1 cellular context compared by ENCODE assay signal in the genomic region with DNA sequence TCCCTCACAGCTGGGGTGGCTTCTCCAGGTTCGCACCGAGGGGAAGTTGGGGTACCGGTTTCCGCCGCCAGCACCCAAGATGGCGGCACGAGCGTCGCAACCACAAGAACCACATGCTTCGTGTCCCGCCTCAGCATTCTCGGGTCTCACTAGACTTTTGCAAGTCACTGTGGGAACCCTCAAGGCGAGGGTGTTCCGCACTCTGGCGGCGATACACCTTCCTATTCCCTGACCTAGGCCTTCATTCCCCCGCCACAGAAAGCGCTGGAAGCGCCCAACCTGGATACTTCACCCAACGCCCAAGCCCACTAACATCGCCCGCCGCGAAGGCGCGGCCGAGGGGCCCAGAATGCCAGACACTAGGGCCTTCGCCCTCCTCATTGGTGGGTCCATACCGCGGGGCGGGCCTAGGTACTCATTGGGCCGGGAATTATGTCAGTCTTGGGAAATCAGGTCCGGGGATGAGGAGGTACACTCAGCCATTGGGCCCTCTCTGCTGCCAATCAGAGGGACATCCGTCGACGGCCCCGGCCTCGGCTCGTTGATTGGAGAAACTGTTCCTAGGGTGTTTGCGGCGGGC.
TF ChIP-seq lines count a peak whose summit lies in the region.

No MANE protein-coding gene starts in this region.

TF ChIP-seq in HepG2, 621 proteins besides CTCF, POLR2A, EP300 and RAD21 (continued from another document and continues in another):
- TF ChIP-seq ZHX2 (IDR thresholded peaks at IDR 0.05; ENCODE audit: low read depth), result peak; percentile 77
- TF ChIP-seq ZHX2 (CRISPR knock-in tag; IDR thresholded peaks at IDR 0.05; ENCODE audit: borderline replicate concordance), result peak; percentile 7; the same call in 1 of the 2 replicates
- no peak for TF ChIP-seq ZNF562 (CRISPR knock-in tag; IDR thresholded peaks at IDR 0.05; ENCODE audit: borderline replicate concordance)
- peak; percentile 69 for TF ChIP-seq ZNF607 (CRISPR knock-in tag; IDR thresholded peaks at IDR 0.05; ENCODE audit: borderline replicate concordance)
- TF ChIP-seq SIX4 (CRISPR knock-in tag; IDR thresholded peaks at IDR 0.05), result no peak; the same call in 1 of the 2 replicates
- no peak for TF ChIP-seq KDM5A (IDR thresholded peaks at IDR 0.05; ENCODE audit: borderline replicate concordance, low read length)
- TF ChIP-seq, protein P1, sequence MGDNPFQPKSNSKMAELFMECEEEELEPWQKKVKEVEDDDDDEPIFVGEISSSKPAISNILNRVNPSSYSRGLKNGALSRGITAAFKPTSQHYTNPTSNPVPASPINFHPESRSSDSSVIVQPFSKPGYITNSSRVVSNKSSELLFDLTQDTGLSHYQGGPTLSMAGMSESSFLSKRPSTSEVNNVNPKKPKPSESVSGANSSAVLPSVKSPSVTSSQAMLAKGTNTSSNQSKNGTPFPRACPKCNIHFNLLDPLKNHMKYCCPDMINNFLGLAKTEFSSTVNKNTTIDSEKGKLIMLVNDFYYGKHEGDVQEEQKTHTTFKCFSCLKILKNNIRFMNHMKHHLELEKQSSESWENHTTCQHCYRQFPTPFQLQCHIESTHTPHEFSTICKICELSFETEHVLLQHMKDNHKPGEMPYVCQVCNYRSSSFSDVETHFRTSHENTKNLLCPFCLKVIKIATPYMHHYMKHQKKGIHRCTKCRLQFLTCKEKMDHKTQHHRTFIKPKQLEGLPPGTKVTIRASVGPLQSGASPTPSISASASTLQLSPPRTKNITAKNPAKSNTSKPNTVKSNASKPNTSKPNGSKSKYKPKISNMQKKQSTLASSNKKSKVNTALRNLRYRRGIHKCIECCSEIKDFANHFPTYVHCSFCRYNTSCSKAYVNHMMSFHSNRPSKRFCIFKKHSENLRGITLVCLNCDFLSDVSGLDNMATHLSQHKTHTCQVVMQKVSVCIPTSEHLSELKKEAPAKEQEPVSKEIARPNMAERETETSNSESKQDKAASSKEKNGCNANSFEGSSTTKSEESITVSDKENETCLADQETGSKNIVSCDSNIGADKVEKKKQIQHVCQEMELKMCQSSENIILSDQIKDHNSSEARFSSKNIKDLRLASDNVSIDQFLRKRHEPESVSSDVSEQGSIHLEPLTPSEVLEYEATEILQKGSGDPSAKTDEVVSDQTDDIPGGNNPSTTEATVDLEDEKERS (CRISPR knock-in tag; IDR thresholded peaks at IDR 0.05), result peak; percentile 95
- 0 out of 2 replicates have a peak, but pooled peaks have one; percentile 40 for TF ChIP-seq MAFG (CRISPR knock-in tag; IDR thresholded peaks at IDR 0.05)
- peak; percentile 71; the same call in 1 of the 2 replicates for TF ChIP-seq TGIF2 (CRISPR knock-in tag; IDR thresholded peaks at IDR 0.05)
- TF ChIP-seq ZNF143 (CRISPR knock-in tag; IDR thresholded peaks at IDR 0.05), result no peak; the same call in 1 of the 2 replicates
- no peak for TF ChIP-seq NFRKB (IDR thresholded peaks at IDR 0.05)
- 0 out of 2 replicates have a peak, but pooled peaks have one; percentile 60 for TF ChIP-seq ZNF253 (CRISPR knock-in tag; IDR thresholded peaks at IDR 0.05; ENCODE audit: borderline replicate concordance)
- TF ChIP-seq SMAD9 (CRISPR knock-in tag; IDR thresholded peaks at IDR 0.05), result no peak
- no peak for TF ChIP-seq MLLT10 (CRISPR knock-in tag; IDR thresholded peaks at IDR 0.05)
- no peak for TF ChIP-seq KLF6 (CRISPR knock-in tag; IDR thresholded peaks at IDR 0.05)
- 0 out of 2 replicates have a peak, but pooled peaks have one; percentile 37 for TF ChIP-seq ETV6 (CRISPR knock-in tag; conservative IDR thresholded peaks at IDR 0.05)
- 0 out of 2 replicates have a peak, but pooled peaks have one; percentile 25 for TF ChIP-seq SMAD3 (CRISPR knock-in tag; IDR thresholded peaks at IDR 0.05)
- TF ChIP-seq ZNF329 (CRISPR knock-in tag; IDR thresholded peaks at IDR 0.05; ENCODE audit: low read depth), result no peak
- TF ChIP-seq AGO2 (optimal IDR thresholded peaks at IDR 0.05; ENCODE audit: low read depth, low read length), result no peak
- TF ChIP-seq, protein P2, sequence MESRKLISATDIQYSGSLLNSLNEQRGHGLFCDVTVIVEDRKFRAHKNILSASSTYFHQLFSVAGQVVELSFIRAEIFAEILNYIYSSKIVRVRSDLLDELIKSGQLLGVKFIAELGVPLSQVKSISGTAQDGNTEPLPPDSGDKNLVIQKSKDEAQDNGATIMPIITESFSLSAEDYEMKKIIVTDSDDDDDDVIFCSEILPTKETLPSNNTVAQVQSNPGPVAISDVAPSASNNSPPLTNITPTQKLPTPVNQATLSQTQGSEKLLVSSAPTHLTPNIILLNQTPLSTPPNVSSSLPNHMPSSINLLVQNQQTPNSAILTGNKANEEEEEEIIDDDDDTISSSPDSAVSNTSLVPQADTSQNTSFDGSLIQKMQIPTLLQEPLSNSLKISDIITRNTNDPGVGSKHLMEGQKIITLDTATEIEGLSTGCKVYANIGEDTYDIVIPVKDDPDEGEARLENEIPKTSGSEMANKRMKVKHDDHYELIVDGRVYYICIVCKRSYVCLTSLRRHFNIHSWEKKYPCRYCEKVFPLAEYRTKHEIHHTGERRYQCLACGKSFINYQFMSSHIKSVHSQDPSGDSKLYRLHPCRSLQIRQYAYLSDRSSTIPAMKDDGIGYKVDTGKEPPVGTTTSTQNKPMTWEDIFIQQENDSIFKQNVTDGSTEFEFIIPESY (CRISPR knock-in tag; IDR thresholded peaks at IDR 0.05), result peak; percentile 90
- TF ChIP-seq SSRP1 (CRISPR knock-in tag; IDR thresholded peaks at IDR 0.05), result no peak
- no peak for TF ChIP-seq ISL2 (CRISPR knock-in tag; IDR thresholded peaks at IDR 0.05)
- no peak for TF ChIP-seq ZNF484 (CRISPR knock-in tag; IDR thresholded peaks at IDR 0.05; ENCODE audit: borderline replicate concordance, low read depth)
- no peak for TF ChIP-seq SNRNP70 (IDR thresholded peaks at IDR 0.05; ENCODE audit: low read depth, low read length)
- TF ChIP-seq, protein P3, sequence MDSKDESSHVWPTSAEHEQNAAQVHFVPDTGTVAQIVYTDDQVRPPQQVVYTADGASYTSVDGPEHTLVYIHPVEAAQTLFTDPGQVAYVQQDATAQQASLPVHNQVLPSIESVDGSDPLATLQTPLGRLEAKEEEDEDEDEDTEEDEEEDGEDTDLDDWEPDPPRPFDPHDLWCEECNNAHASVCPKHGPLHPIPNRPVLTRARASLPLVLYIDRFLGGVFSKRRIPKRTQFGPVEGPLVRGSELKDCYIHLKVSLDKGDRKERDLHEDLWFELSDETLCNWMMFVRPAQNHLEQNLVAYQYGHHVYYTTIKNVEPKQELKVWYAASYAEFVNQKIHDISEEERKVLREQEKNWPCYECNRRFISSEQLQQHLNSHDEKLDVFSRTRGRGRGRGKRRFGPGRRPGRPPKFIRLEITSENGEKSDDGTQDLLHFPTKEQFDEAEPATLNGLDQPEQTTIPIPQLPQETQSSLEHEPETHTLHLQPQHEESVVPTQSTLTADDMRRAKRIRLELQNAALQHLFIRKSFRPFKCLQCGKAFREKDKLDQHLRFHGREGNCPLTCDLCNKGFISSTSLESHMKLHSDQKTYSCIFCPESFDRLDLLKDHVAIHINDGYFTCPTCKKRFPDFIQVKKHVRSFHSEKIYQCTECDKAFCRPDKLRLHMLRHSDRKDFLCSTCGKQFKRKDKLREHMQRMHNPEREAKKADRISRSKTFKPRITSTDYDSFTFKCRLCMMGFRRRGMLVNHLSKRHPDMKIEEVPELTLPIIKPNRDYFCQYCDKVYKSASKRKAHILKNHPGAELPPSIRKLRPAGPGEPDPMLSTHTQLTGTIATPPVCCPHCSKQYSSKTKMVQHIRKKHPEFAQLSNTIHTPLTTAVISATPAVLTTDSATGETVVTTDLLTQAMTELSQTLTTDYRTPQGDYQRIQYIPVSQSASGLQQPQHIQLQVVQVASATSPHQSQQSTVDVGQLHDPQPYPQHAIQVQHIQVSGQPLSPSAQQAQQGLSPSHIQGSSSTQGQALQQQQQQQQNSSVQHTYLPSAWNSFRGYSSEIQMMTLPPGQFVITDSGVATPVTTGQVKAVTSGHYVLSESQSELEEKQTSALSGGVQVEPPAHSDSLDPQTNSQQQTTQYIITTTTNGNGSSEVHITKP (CRISPR knock-in tag; IDR thresholded peaks at IDR 0.05; ENCODE audit: low read depth), result no peak
- TF ChIP-seq HDAC1 (CRISPR knock-in tag; IDR thresholded peaks at IDR 0.05), result peak; percentile 36; the same call in 1 of the 2 replicates
- TF ChIP-seq HDAC6 (IDR thresholded peaks at IDR 0.05; ENCODE audit: low read depth, low read length), result no peak
- TF ChIP-seq JUNB (CRISPR knock-in tag; IDR thresholded peaks at IDR 0.05; ENCODE audit: borderline replicate concordance), result no peak
- TF ChIP-seq ZBTB49 (CRISPR knock-in tag; IDR thresholded peaks at IDR 0.05; ENCODE audit: borderline replicate concordance), result no peak
- TF ChIP-seq, protein P4, sequence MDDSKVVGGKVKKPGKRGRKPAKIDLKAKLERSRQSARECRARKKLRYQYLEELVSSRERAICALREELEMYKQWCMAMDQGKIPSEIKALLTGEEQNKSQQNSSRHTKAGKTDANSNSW (CRISPR knock-in tag; IDR thresholded peaks at IDR 0.05; ENCODE audit: borderline replicate concordance), result 0 out of 2 replicates have a peak, but pooled peaks have one; percentile 11
- no peak for TF ChIP-seq HNF4A (CRISPR knock-in tag; IDR thresholded peaks at IDR 0.05)
- TF ChIP-seq FOXK2 (IDR thresholded peaks at IDR 0.05), result no peak
- TF ChIP-seq FIP1L1 (IDR thresholded peaks at IDR 0.05; ENCODE audit: borderline replicate concordance, insufficient read depth, low read depth, low read length), result no peak
- peak; percentile 71 for TF ChIP-seq IKZF4 (CRISPR knock-in tag; IDR thresholded peaks at IDR 0.05; ENCODE audit: borderline replicate concordance, low read depth, not compliant biosample characterization)
- TF ChIP-seq XRCC5 (optimal IDR thresholded peaks at IDR 0.05; ENCODE audit: low read length), result no peak
- TF ChIP-seq PBX3 (CRISPR knock-in tag; IDR thresholded peaks at IDR 0.05; ENCODE audit: borderline replicate concordance), result peak; percentile 92; the same call in 1 of the 2 replicates
- TF ChIP-seq ZNF33B (CRISPR knock-in tag; IDR thresholded peaks at IDR 0.05), result peak; percentile 92; the same call in 1 of the 2 replicates
- peak; percentile 100 for TF ChIP-seq ZBTB38 (CRISPR knock-in tag; IDR thresholded peaks at IDR 0.05)
- no peak; the same call in 1 of the 2 replicates for TF ChIP-seq CBX2 (IDR thresholded peaks at IDR 0.05; ENCODE audit: low read depth, low read length)
- peak; percentile 8; the same call in 1 of the 2 replicates for TF ChIP-seq CBX2 (CRISPR knock-in tag; IDR thresholded peaks at IDR 0.05; ENCODE audit: low read depth)
- TF ChIP-seq NR3C1 (CRISPR knock-in tag; IDR thresholded peaks at IDR 0.05), result no peak
- no peak for TF ChIP-seq HMGA1 (CRISPR knock-in tag; conservative IDR thresholded peaks at IDR 0.05)
- TF ChIP-seq ZNF720 (CRISPR knock-in tag; IDR thresholded peaks at IDR 0.05), result no peak
- TF ChIP-seq YY1 (IDR thresholded peaks at IDR 0.05; ENCODE audit: insufficient read depth, insufficient replicate concordance, low read depth, low read length), result peak; percentile 85
